8 cellular contexts compared by ENCODE assay signal in genomic region chr1:19209990-19210771, GRCh38. TPM values are rescaled to one million over a fixed set of nuclear protein-coding genes. Genes with fewer than 3 reads are reported as not detected.
DNase-seq lines count a peak whose midpoint lies in the region; ATAC-seq and TF ChIP-seq lines count a peak whose summit lies in the region.

UBR4 (minus strand) TSS chr1:19210266; CDS start chr1:19210248, 18 bp downstream.

- peak within 1 kb of the TSS; percentile 99 for H3K27ac Mint-ChIP-seq in type B pancreatic cell

- no peak for TF ChIP-seq CTCF in GM12875 (IDR thresholded peaks at IDR 0.05; ENCODE audit: borderline replicate concordance, insufficient read depth, low read depth, low read length)
- TF ChIP-seq CTCF in type B pancreatic cell (conservative IDR thresholded peaks at IDR 0.05) = no peak

- peak within 1 kb of the TSS; percentile 94 for H3K4me3 Mint-ChIP-seq in type B pancreatic cell

- DNase-seq in NCI-H1436 (lab: John Stamatoyannopoulos, UW) = peak; percentile 94
- peak; percentile 96 for DNase-seq in T follicular helper cell (ENCODE audit: low read depth)
- DNase-seq in cardiac septum (ENCODE audit: low spot score) = peak; percentile 97
- DNase-seq in pons (ENCODE audit: low spot score) = peak; percentile 88
- peak; percentile 96 for DNase-seq in type B pancreatic cell (ENCODE audit: extremely low spot score, unreplicated experiment)

- peaks cover 4% of the 10 kb centered on the region for H3K36me3 Mint-ChIP-seq in type B pancreatic cell

- H3K27ac ChIP-seq in adipose tissue (ENCODE audit: low read depth, low read length) = peak within 1 kb of the TSS; percentile 87

- H3K4me3 ChIP-seq in GM12875 (ENCODE audit: low read depth, low read length) = peak within 1 kb of the TSS; percentile 88

- no peaks in the 10 kb centered on the region for H3K9me3 Mint-ChIP-seq in type B pancreatic cell

- intact Hi-C loops in cardiac septum (cut with DNase I) = loop anchor here (5.0 to 10.0 kb wide), 2 partner anchors 42 to 305 kb away; partner anchors contain the start of genes ALDH4A1, EMC1 and MRTO4

- H3K27me3 Mint-ChIP-seq in type B pancreatic cell = no peaks in the 10 kb centered on the region

- ATAC-seq in HG02798 (IDR thresholded peaks at IDR 0.05; ENCODE audit: poor library complexity, unreplicated experiment) = peak; percentile 94

- WGBS in adipose tissue, 3 donors = 0 to 1% (median 0%) methylated on average over 72 to 80 of the region's 80 CpGs

- peaks cover 31% of the 10 kb centered on the region for H3K4me1 Mint-ChIP-seq in type B pancreatic cell (ENCODE audit: unreplicated experiment)

RNA-seq across cellular contexts. Expression of gene UBR4, which starts in this region (rescaled TPM):
- polyA plus RNA-seq in adipose tissue = 10 to 100 TPM; 37.3 to 80.4 (median 76.5) TPM
- total RNA-seq in cardiac septum = 95.7 TPM
- 108 and 110 TPM in 2 replicates for total RNA-seq in type B pancreatic cell (ENCODE audit: low replicate concordance)

Comparison
In these comparisons a context has a peak if more than half of its experiments do, and no peak if none do; other contexts are left out.
1. Peak in every context shown above with its lines: DNase-seq, ATAC-seq, H3K4me3 ChIP-seq and H3K27ac ChIP-seq.